In the genomic region with DNA sequence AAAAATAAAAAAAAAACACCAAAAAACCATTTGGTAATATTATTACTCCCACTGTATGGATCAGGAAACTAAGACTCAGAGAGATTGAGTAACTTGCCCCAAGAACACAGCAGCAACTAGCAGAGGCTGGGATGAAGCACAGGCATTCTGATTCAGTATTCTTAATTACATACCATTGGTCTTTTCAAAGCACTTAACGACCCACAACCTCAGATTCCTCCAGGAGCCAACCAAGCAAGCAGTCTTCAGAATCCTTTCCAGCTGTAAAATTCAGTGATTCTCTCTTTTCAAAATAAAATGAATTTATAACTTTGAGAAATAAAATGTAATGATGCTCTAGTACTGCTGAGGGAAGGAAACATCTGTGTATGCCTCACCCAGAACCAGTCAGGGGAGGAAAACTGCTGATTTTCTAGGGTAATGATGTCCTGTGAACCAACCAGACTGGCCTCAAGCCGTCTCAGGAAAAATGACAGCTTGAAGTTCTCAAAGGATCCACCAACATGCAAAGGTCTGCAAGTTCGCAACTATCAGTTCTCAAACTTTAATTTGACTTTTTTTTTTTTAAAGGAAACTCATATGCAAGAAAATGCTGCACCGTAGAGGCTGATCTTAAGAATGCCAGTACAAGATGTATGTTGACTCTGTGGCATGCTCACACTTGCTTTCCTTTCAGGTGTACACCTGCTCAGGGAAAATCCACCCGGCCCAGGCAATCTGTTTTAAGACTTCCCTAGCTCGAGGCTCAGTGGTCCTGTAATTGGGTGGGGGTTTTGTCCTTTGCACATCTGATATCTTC, we compare ENCODE assay signal across 8 cellular contexts. TPM values are rescaled to one million over a fixed set of nuclear protein-coding genes. Genes with fewer than 3 reads are reported as not detected.
DNase-seq lines count a peak whose midpoint lies in the region; ATAC-seq and TF ChIP-seq lines count a peak whose summit lies in the region.

No MANE protein-coding gene starts in this region.

- TF ChIP-seq CTCF in Calu3 (IDR thresholded peaks at IDR 0.05; ENCODE audit: unreplicated experiment): no peak
- TF ChIP-seq CTCF in hepatocyte (IDR thresholded peaks at IDR 0.05; ENCODE audit: poor library complexity): no peak

- H3K27me3 Mint-ChIP-seq in Calu3 (ENCODE audit: unreplicated experiment) (no peaks in the 10 kb centered on the region), T-cell (no peaks in the 10 kb centered on the region)

- CTCF ChIA-PET in Calu3 (lab: Charles Lee): interaction anchor here (1.1 to 1.3 kb wide), 2 partner anchors 11 to 85 kb away, joined by 4 to 6 read pairs; no protein-coding TSS in a partner anchor
- CTCF ChIA-PET in T-cell (lab: Charles Lee): interaction anchor here (0.6 to 1.2 kb wide), 5 partner anchors 14 to 769 kb away, joined by 3 to 7 read pairs (median 4); no protein-coding TSS in a partner anchor

- H3K27ac Mint-ChIP-seq in Calu3 (ENCODE audit: unreplicated experiment) (peak overlapping the region; percentile 88), T-cell (peak overlapping the region; percentile 56 to 76)

- H3K9me3 ChIP-seq in GM23248 (ENCODE audit: low read depth) (no peaks in the 10 kb centered on the region), hepatocyte (ENCODE audit: low read depth) (no peaks in the 10 kb centered on the region), subcutaneous abdominal adipose tissue (ENCODE audit: control insufficient read depth in 5 of 5, low read length in 5 of 5) (no peaks in the 10 kb centered on the region)

- H3K36me3 ChIP-seq in GM23248 (ENCODE audit: low read depth) (no peaks in the 10 kb centered on the region), hepatocyte (replicated peaks; ENCODE audit: insufficient read depth, low read depth) (no peaks in the 10 kb centered on the region), subcutaneous abdominal adipose tissue (ENCODE audit: control insufficient read depth in 5 of 5, insufficient read depth in 5 of 5, low read length in 5 of 5) (no peaks in the 10 kb centered on the region)

- H3K9me2 ChIP-seq in GM23248 (ENCODE audit: insufficient read depth): no peaks in the 10 kb centered on the region
- H3K9me2 ChIP-seq in hepatocyte (replicated peaks; ENCODE audit: insufficient read depth): no peaks in the 10 kb centered on the region

- ATAC-seq in T-cell (replicated peaks in 1 of 4) (peak; percentile 62 to 74 (median 64)), GM19328 (IDR thresholded peaks at IDR 0.05; ENCODE audit: unreplicated experiment) (no peak)
- no peak for ATAC-seq in activated CD4-positive, CD25-positive, alpha-beta regulatory T cell treated with anti-CD3 and anti-CD28 coated beads, Interleukin-2, amount 50 U/mL, for 24 hours

- WGBS in GM23248 (ENCODE audit: low coverage in 1 of 2, low lambda C conversion rate in 2 of 2, missing lambda C conversion rate in 2 of 2), 2 experiments: 21 to 23% methylated on average over 6 of the region's 6 CpGs
- 54% methylated on average over 6 of the region's 6 CpGs for WGBS in hepatocyte (ENCODE audit: low lambda C conversion rate, missing lambda C conversion rate)

- in situ Hi-C loops in GM23248 (cut with MboI): no loop called here

- H3K9ac ChIP-seq in GM23248 (peak overlapping the region; percentile 72), subcutaneous abdominal adipose tissue (ENCODE audit: low read length in 5 of 5) (peak overlapping the region; percentile 38 to 77 (median 59))

- DNase-seq in Calu3: no peak
- DNase-seq in GM23248: peak; percentile 74
- no peak for DNase-seq in T-cell
- DNase-seq in hepatocyte (ENCODE audit: low spot score): no peak
- no peak for DNase-seq in midbrain (lab: John Stamatoyannopoulos, UW)

- H3K4me2 ChIP-seq in GM23248 (ENCODE audit: unreplicated experiment) (peak overlapping the region; percentile 99), hepatocyte (peak overlapping the region; percentile 66)

- H2AFZ ChIP-seq in GM23248: peak overlapping the region; percentile 60
- no peak overlapping the region for H2AFZ ChIP-seq in hepatocyte

- H3K4me1 ChIP-seq in GM23248 (ENCODE audit: insufficient read depth): peaks cover 76% of the 10 kb centered on the region
- H3K4me1 ChIP-seq in hepatocyte (ENCODE audit: insufficient read depth): peaks cover 59% of the 10 kb centered on the region
- peaks cover 16 to 81% (median 77%) of the 10 kb centered on the region in 5 donors for H3K4me1 ChIP-seq in subcutaneous abdominal adipose tissue (ENCODE audit: control insufficient read depth in 5 of 5, insufficient read depth in 5 of 5, low read length in 5 of 5)

- peak overlapping the region; percentile 76 for H3K4me3 Mint-ChIP-seq in Calu3 (ENCODE audit: low read depth, unreplicated experiment)
- peak overlapping the region; percentile 80 to 87 (median 82) for H3K4me3 Mint-ChIP-seq in T-cell

- H3K79me2 ChIP-seq in GM23248 (ENCODE audit: insufficient read depth) (peaks cover 57% of the 10 kb centered on the region), hepatocyte (peaks cover 58% of the 10 kb centered on the region)

- BruUV-seq in Calu3 (replicated peaks; lab: Mats Ljungman, UMichigan): TSS peak; percentile 60

- H4K20me1 ChIP-seq in GM23248 (ENCODE audit: insufficient read depth) (no peaks in the 10 kb centered on the region), hepatocyte (ENCODE audit: insufficient read depth, poor library complexity, severe bottlenecking) (no peaks in the 10 kb centered on the region)

- H3K36me3 Mint-ChIP-seq in Calu3 (ENCODE audit: insufficient read depth, unreplicated experiment): peaks cover 39% of the 10 kb centered on the region
- no peaks in the 10 kb centered on the region for H3K36me3 Mint-ChIP-seq in T-cell

- peaks cover 58% of the 10 kb centered on the region for H3K4me1 Mint-ChIP-seq in Calu3 (ENCODE audit: low read depth, unreplicated experiment)
- peaks cover 26 to 41% (median 38%) of the 10 kb centered on the region in 3 donors for H3K4me1 Mint-ChIP-seq in T-cell

- intact Hi-C loops in Calu3 (cut with micrococcal nuclease; ENCODE audit: unreplicated experiment): loop anchor here (2.0 to 5.0 kb wide), 2 partner anchors 43 to 69 kb away; no protein-coding TSS in a partner anchor

- H3K9me3 Mint-ChIP-seq in Calu3 (ENCODE audit: low read depth, unreplicated experiment) (no peaks in the 10 kb centered on the region), T-cell (no peaks in the 10 kb centered on the region)

- H3K27me3 ChIP-seq in GM23248 (replicated peaks; ENCODE audit: insufficient read depth) (no peaks in the 10 kb centered on the region), hepatocyte (no peaks in the 10 kb centered on the region), subcutaneous abdominal adipose tissue (ENCODE audit: control insufficient read depth in 5 of 5, insufficient read depth in 4 of 5, low read length in 5 of 5) (no peaks in the 10 kb centered on the region)

- peak overlapping the region; percentile 79 for H3K27ac ChIP-seq in GM23248
- peak overlapping the region; percentile 87 for H3K27ac ChIP-seq in hepatocyte
- H3K27ac ChIP-seq in subcutaneous abdominal adipose tissue (ENCODE audit: low read depth, low read length): peak overlapping the region; percentile 58

- POLR2A ChIA-PET in T-cell (lab: Charles Lee): interaction anchor here (0.5 to 0.9 kb wide), 3 partner anchors 60 to 301 kb away, joined by 3 to 4 read pairs (median 3); no protein-coding TSS in a partner anchor

- peak overlapping the region; percentile 74 for H3K4me3 ChIP-seq in GM23248
- no peak overlapping the region for H3K4me3 ChIP-seq in hepatocyte
- H3K4me3 ChIP-seq in subcutaneous abdominal adipose tissue (ENCODE audit: low read depth in 1 of 5, low read length in 5 of 5): peak overlapping the region; percentile 63 to 69 (median 66)

- peaks cover 81% of the 10 kb centered on the region for H3F3A ChIP-seq in GM23248 (ENCODE audit: insufficient read depth)

RNA-seq across cellular contexts. Expression of gene CUEDC1, which starts 9.0 kb away (rescaled TPM):
- 30.9 and 34.7 TPM in 2 replicates for total RNA-seq in Calu3 (2022)
- total RNA-seq in GM23248 (2014; rRNA removed; shearing (Covaris generic)): 11.1 and 18.8 TPM in 2 replicates
- polyA plus RNA-seq in GM23248 (2016; fragmentation: Nextera tagmentation; extraction: Ambion mirVana): 13.6 and 15.5 TPM in 2 replicates
- 1 to 10 TPM in 1 of 5 donors, under 1 TPM in 3, not detected in 1; 0.33 to 1.4 (median 0.74) TPM for total RNA-seq in T-cell
- 9.3 and 11.6 TPM in 2 replicates for total RNA-seq in hepatocyte
- 23.3 and 27.4 TPM in 2 replicates for polyA plus RNA-seq in hepatocyte

RNA-seq across cellular contexts. Expression of gene VEZF1, which starts 41.9 kb away (rescaled TPM):
- total RNA-seq in Calu3 (2022): 33.4 and 40.4 TPM in 2 replicates
- 45.5 and 51.9 TPM in 2 replicates for total RNA-seq in GM23248 (2014; rRNA removed; shearing (Covaris generic))
- 30.5 and 32.2 TPM in 2 replicates for polyA plus RNA-seq in GM23248 (2016; fragmentation: Nextera tagmentation; extraction: Ambion mirVana)
- 10 to 100 TPM; 43.1 to 68.1 (median 63.8) TPM for total RNA-seq in T-cell
- 56.0 and 57.3 TPM in 2 replicates for total RNA-seq in hepatocyte
- polyA plus RNA-seq in hepatocyte: 19.1 and 20.9 TPM in 2 replicates

Comparison
In these comparisons a context has a peak if more than half of its experiments do, and no peak if none do; other contexts are left out.
1. ATAC-seq: peak in T-cell (4 of 4); none in activated CD4-positive, CD25-positive, alpha-beta regulatory T cell treated with anti-CD3 and anti-CD28 coated beads, Interleukin-2, amount 50 U/mL, for 24 hours (0 of 2) and GM19328 (single experiment).
2. Peak in every context shown above with its lines, with median percentiles within 50 percentile points of each other: H3K27ac ChIP-seq.